ENCODE assay signal across 8 cellular contexts in genomic region chr20:57654363-57654997, GRCh38. TPM values are rescaled to one million over a fixed set of nuclear protein-coding genes. Genes with fewer than 3 reads are reported as not detected.
DNase-seq lines count a peak whose midpoint lies in the region; ATAC-seq and TF ChIP-seq lines count a peak whose summit lies in the region.

No MANE protein-coding gene starts in this region.

- ATAC-seq in HG02678 (IDR thresholded peaks at IDR 0.05; ENCODE audit: unreplicated experiment) (peak; percentile 54), esophagus mucosa (peak; percentile 64), GM19467 (IDR thresholded peaks at IDR 0.05; ENCODE audit: unreplicated experiment) (no peak)

- peak; percentile 93 for DNase-seq in GM10266 (ENCODE audit: extremely low spot score)
- DNase-seq in NCI-H748 (lab: John Stamatoyannopoulos, UW; ENCODE audit: unreplicated experiment) = peak; percentile 63
- DNase-seq in activated CD8-positive, alpha-beta memory T cell treated with anti-CD3 and anti-CD28 coated beads, Interleukin-2, amount 50 U/mL, for 4 hours = peak; percentile 68
- peak; percentile 54 for DNase-seq in mucosa of gallbladder (ENCODE audit: low spot score)
- DNase-seq in stimulated activated naive CD4-positive, alpha-beta T cell (lab: John Stamatoyannopoulos, UW) = peak; percentile 18 to 69 (median 43)

- TF ChIP-seq CTCF in GM10266 (IDR thresholded peaks at IDR 0.05; ENCODE audit: control insufficient read depth, insufficient read depth, low read depth, missing control alignments) = peak; percentile 88

RNA-seq across cellular contexts. Expression of gene ZBP1, which starts 34.3 kb away (rescaled TPM):
- total RNA-seq in esophagus mucosa (0.44 TPM), mucosa of gallbladder (1.3 TPM)

RNA-seq across cellular contexts. Expression of gene PMEPA1, which starts 55.3 kb away (rescaled TPM):
- 2.7 TPM for total RNA-seq in esophagus mucosa
- total RNA-seq in mucosa of gallbladder = 83.8 TPM

Comparison
In these comparisons a context has a peak if more than half of its experiments do, and no peak if none do; other contexts are left out.
1. DNase-seq: peak in every context shown above with its lines; median percentile 93 in GM10266; 68 in activated CD8-positive, alpha-beta memory T cell treated with anti-CD3 and anti-CD28 coated beads, Interleukin-2, amount 50 U/mL, for 4 hours; 63 in NCI-H748; 54 in mucosa of gallbladder; 43 in stimulated activated naive CD4-positive, alpha-beta T cell.
2. RNA of gene PMEPA1, which starts 55.3 kb away (total RNA-seq): 83.8 TPM in mucosa of gallbladder (single experiment); 2.7 TPM in esophagus mucosa (single experiment); every median in the first group is over 10 times any median in the second.